ENCODE assay signal across 15 cellular contexts in genomic region chr15:93759626-93760025, GRCh38.
DNase-seq lines count a peak whose midpoint lies in the region; ATAC-seq and TF ChIP-seq lines count a peak whose summit lies in the region.
"Had no signal": no experiment of that assay in that cellular context is flagged by ENCODE, and none has a peak within 500 bp of the region (broad histone marks: within the 10 kb centered on the region; RNA-seq: fewer than 3 reads in every experiment).

No MANE protein-coding gene starts in this region.

- H3K9me2 ChIP-seq in Karpas-422 (replicated peaks; ENCODE audit: insufficient read depth, low read length): no peaks in the 10 kb centered on the region

- H2BK120ac ChIP-seq in trophoblast cell (ENCODE audit: insufficient read depth, low read length, poor library complexity): no peak overlapping the region

- H3K9me3 ChIP-seq in trophoblast cell (ENCODE audit: insufficient read depth, low read depth, low read length) (no peaks in the 10 kb centered on the region), Karpas-422 (ENCODE audit: low read length) (no peaks in the 10 kb centered on the region)

- WGBS in trophoblast cell (ENCODE audit: extremely low coverage, insufficient coverage, insufficient read length): no CpG with 5 or more reads among the region's 3 CpGs

- no peak overlapping the region for H3K23ac ChIP-seq in trophoblast cell (ENCODE audit: low read length)

- no peak overlapping the region for H4K91ac ChIP-seq in trophoblast cell (ENCODE audit: low read depth, low read length)

- no peaks in the 10 kb centered on the region for H3K36me3 ChIP-seq in trophoblast cell (ENCODE audit: control insufficient read depth in 1 of 2, insufficient read depth in 2 of 2, low read length in 2 of 2)
- H3K36me3 ChIP-seq in Karpas-422 (ENCODE audit: insufficient read depth, low read length): no peaks in the 10 kb centered on the region

- no peak overlapping the region for H3K18ac ChIP-seq in trophoblast cell (ENCODE audit: low read length)

- H3K4me2 ChIP-seq in trophoblast cell (ENCODE audit: low read length): no peak overlapping the region
- H3K4me2 ChIP-seq in Karpas-422 (ENCODE audit: low read depth, low read length, poor library complexity, severe bottlenecking): no peak overlapping the region
- H3K4me2 ChIP-seq: GM23338 had no signal

- H3K4me1 ChIP-seq in trophoblast cell (ENCODE audit: control insufficient read depth in 1 of 2, insufficient read depth in 2 of 2, low read length in 2 of 2): no peaks in the 10 kb centered on the region
- H3K4me1 ChIP-seq in Karpas-422 (ENCODE audit: low read length): no peaks in the 10 kb centered on the region

- H2BK5ac ChIP-seq in trophoblast cell (ENCODE audit: low read depth, low read length, poor library complexity): no peak overlapping the region

- no peaks in the 10 kb centered on the region for H4K20me1 ChIP-seq in Karpas-422 (ENCODE audit: insufficient read depth, low read depth, low read length)

- no peaks in the 10 kb centered on the region for H3K27me3 ChIP-seq in trophoblast cell (ENCODE audit: insufficient read depth, low read length)
- no peaks in the 10 kb centered on the region for H3K27me3 ChIP-seq in Karpas-422 (ENCODE audit: low read length)

- H2AK5ac ChIP-seq in trophoblast cell (ENCODE audit: low read length): no peak overlapping the region

- no peak for ATAC-seq in GM18858 (IDR thresholded peaks at IDR 0.05; ENCODE audit: unreplicated experiment)
- no peak for ATAC-seq in GM18502 (IDR thresholded peaks at IDR 0.05; ENCODE audit: poor library complexity, unreplicated experiment)
- ATAC-seq: GM23338 had no signal

- DNase-seq in AG08395 (ENCODE audit: low spot score): peak; percentile 7
- peak; percentile 2 for DNase-seq in HT1080 (ENCODE audit: low read depth)
- peak; percentile 33 for DNase-seq in epithelial cell of esophagus (ENCODE audit: low read depth)
- peak; percentile 29 to 62 for DNase-seq in trophoblast cell
- DNase-seq in Karpas-422: no peak
- DNase-seq: 8988T; ACHN; C1 segment of cervical spinal cord; Calu3; CD4-positive, alpha-beta T cell; DMS 273 treated with DMSO at 0.1 percent for 48 hours; H9 had no signal

- no peak overlapping the region for H3K27ac ChIP-seq in trophoblast cell (ENCODE audit: low read depth, low read length)
- H3K27ac ChIP-seq in Karpas-422 (ENCODE audit: low read length): no peak overlapping the region

- H2BK12ac ChIP-seq in trophoblast cell (ENCODE audit: low read length): no peak overlapping the region

- H3K79me2 ChIP-seq in trophoblast cell (ENCODE audit: control insufficient read depth, insufficient read depth, low read length, poor library complexity): no peaks in the 10 kb centered on the region
- H3K79me2 ChIP-seq in Karpas-422 (ENCODE audit: low read length): no peaks in the 10 kb centered on the region

- no peak overlapping the region for H3K14ac ChIP-seq in trophoblast cell (ENCODE audit: low read length)

- H2AFZ ChIP-seq in trophoblast cell (ENCODE audit: insufficient read depth, low read length, poor library complexity): no peak overlapping the region
- no peak overlapping the region for H2AFZ ChIP-seq in Karpas-422 (ENCODE audit: low read length)
- H2AFZ ChIP-seq: GM23338 had no signal

- no peak overlapping the region for H3K4ac ChIP-seq in trophoblast cell (ENCODE audit: low read depth, low read length)

- H3K79me1 ChIP-seq in trophoblast cell (ENCODE audit: low read length): no peaks in the 10 kb centered on the region

- H3K4me3 ChIP-seq in epithelial cell of esophagus (ENCODE audit: low read length): no peak overlapping the region
- no peak overlapping the region for H3K4me3 ChIP-seq in trophoblast cell (ENCODE audit: low read depth, low read length)
- no peak overlapping the region for H3K4me3 ChIP-seq in Karpas-422 (ENCODE audit: low read length)
- H3K4me3 ChIP-seq: GM23338 had no signal

- H4K8ac ChIP-seq in trophoblast cell (ENCODE audit: low read depth, low read length): no peak overlapping the region

- no peak for TF ChIP-seq CTCF in epithelial cell of esophagus (IDR thresholded peaks at IDR 0.05; ENCODE audit: insufficient read depth, low read depth, low read length, missing control alignments)

- no peak overlapping the region for H4K12ac ChIP-seq in trophoblast cell (ENCODE audit: low read depth, low read length)

- H3K9ac ChIP-seq in trophoblast cell (ENCODE audit: low read length) (no peak overlapping the region), Karpas-422 (ENCODE audit: low read length) (no peak overlapping the region)
